ENCODE assay signal across 8 cellular contexts in the genomic region with DNA sequence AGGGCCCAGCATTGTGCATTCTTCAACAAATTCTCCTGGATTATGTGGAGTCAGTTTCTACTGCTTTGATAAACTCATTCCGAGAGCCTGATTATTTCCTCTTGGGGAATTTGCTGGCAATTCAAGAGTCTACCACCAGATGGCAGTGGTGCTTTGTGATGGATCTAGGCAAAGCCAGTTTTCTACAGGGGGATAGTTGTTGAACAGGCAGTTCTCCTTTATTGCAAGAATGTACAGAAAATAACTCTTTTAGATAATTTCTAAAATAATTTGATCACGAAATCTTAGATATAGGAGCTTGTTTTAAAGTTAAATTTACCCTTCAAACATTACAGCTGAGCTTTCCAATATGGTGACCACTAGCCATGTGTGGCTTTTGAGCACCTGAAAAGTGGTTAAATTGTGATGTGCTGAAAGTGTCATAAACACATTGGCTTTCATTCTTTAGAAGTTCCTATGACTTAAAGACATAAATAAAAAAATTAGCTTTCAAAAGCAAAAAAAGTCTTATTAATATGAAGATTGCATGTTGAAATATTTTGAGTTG.
DNase-seq lines count a peak whose midpoint lies in the region; ATAC-seq and TF ChIP-seq lines count a peak whose summit lies in the region.

No MANE protein-coding gene starts in this region.

- H3K79me2 ChIP-seq in DOHH2 (ENCODE audit: control insufficient read depth, low read length) = no peaks in the 10 kb centered on the region

- H3K27ac ChIP-seq in DOHH2 (ENCODE audit: low read depth, low read length) = no peak overlapping the region
- no peak overlapping the region for H3K27ac ChIP-seq in sigmoid colon

- H3K4me1 ChIP-seq in DOHH2 (ENCODE audit: control insufficient read depth, low read length) (no peaks in the 10 kb centered on the region), sigmoid colon (peaks cover 0 to 7% (median 5%) of the 10 kb centered on the region in 4 donors)

- H3K4me2 ChIP-seq in DOHH2 (ENCODE audit: low read length) = no peak overlapping the region

- ATAC-seq in activated T-cell treated with anti-CD3 and anti-CD28 coated beads, Interleukin-2, amount 50 U/mL, for 72 hours (replicated peaks in 1 of 2) = peak in 1 of 2 donors; percentile 38
- ATAC-seq in HG03565 (IDR thresholded peaks at IDR 0.05; ENCODE audit: unreplicated experiment) (no peak), GM18511 (IDR thresholded peaks at IDR 0.05; ENCODE audit: unreplicated experiment) (no peak)

- TF ChIP-seq CTCF in DOHH2 (IDR thresholded peaks at IDR 0.05; ENCODE audit: low read depth, low read length, poor library complexity, severe bottlenecking) (peak; percentile 91), sigmoid colon (IDR thresholded peaks at IDR 0.05) (peak; percentile 50 to 92 (median 82))

- no peaks in the 10 kb centered on the region for H3K27me3 ChIP-seq in DOHH2 (ENCODE audit: control insufficient read depth, low read length)
- H3K27me3 ChIP-seq in sigmoid colon = no peaks in the 10 kb centered on the region

- H3F3A ChIP-seq in DOHH2 (ENCODE audit: control insufficient read depth, insufficient read depth) = no peaks in the 10 kb centered on the region

- no peak for TF ChIP-seq EP300 in sigmoid colon (IDR thresholded peaks at IDR 0.05)

- no peaks in the 10 kb centered on the region for H4K20me1 ChIP-seq in DOHH2 (ENCODE audit: control insufficient read depth, insufficient read depth, low read depth, low read length)

- H3K4me3 Mint-ChIP-seq in activated T-cell treated with anti-CD3 and anti-CD28 coated beads, Interleukin-2, amount 50 U/mL, for 72 hours = no peak overlapping the region

- H3K4me3 ChIP-seq in DOHH2 (ENCODE audit: low read length) (no peak overlapping the region), sigmoid colon (no peak overlapping the region)
- H3K4me3 ChIP-seq in Jurkat, Clone E6-1 (ENCODE audit: low read length) = no peak overlapping the region

- H3K4me1 Mint-ChIP-seq in activated T-cell treated with anti-CD3 and anti-CD28 coated beads, Interleukin-2, amount 50 U/mL, for 72 hours (ENCODE audit: low read depth) = no peaks in the 10 kb centered on the region

- no peaks in the 10 kb centered on the region for H3K9me3 Mint-ChIP-seq in activated T-cell treated with anti-CD3 and anti-CD28 coated beads, Interleukin-2, amount 50 U/mL, for 72 hours

- TF ChIP-seq POLR2A in sigmoid colon (IDR thresholded peaks at IDR 0.05) = no peak

- H3K36me3 ChIP-seq in DOHH2 (ENCODE audit: control insufficient read depth, low read length) (no peaks in the 10 kb centered on the region), sigmoid colon (no peaks in the 10 kb centered on the region)

- H3K27ac Mint-ChIP-seq in activated T-cell treated with anti-CD3 and anti-CD28 coated beads, Interleukin-2, amount 50 U/mL, for 72 hours = no peak overlapping the region

- peak; percentile 38 for DNase-seq in Jurkat, Clone E6-1 (ENCODE audit: low read depth, low spot score)
- DNase-seq in RPMI8226 = peak; percentile 66
- peak; percentile 69 to 79 for DNase-seq in activated T-cell treated with anti-CD3 and anti-CD28 coated beads, Interleukin-2, amount 50 U/mL, for 72 hours
- DNase-seq in foreskin melanocyte = peak; percentile 74
- peak; percentile 63 for DNase-seq in sigmoid colon

- intact Hi-C loops in sigmoid colon (cut with DNase I) = no loop called here

- H3K9me2 ChIP-seq in DOHH2 (replicated peaks; ENCODE audit: control insufficient read depth, low read length) = no peaks in the 10 kb centered on the region

- no peaks in the 10 kb centered on the region for H3K36me3 Mint-ChIP-seq in activated T-cell treated with anti-CD3 and anti-CD28 coated beads, Interleukin-2, amount 50 U/mL, for 72 hours (ENCODE audit: insufficient read depth in 2 of 2)

- no peaks in the 10 kb centered on the region for H3K9me3 ChIP-seq in DOHH2 (ENCODE audit: control insufficient read depth, insufficient read depth, low read length)
- H3K9me3 ChIP-seq in sigmoid colon = no peaks in the 10 kb centered on the region

- H3K27me3 Mint-ChIP-seq in activated T-cell treated with anti-CD3 and anti-CD28 coated beads, Interleukin-2, amount 50 U/mL, for 72 hours (ENCODE audit: low read depth) = no peaks in the 10 kb centered on the region

- 7 to 13% methylated on average over 2 of the region's 2 CpGs for WGBS in sigmoid colon, 2 donors
